ENCODE assay signal across 23 cellular contexts in the genomic region with DNA sequence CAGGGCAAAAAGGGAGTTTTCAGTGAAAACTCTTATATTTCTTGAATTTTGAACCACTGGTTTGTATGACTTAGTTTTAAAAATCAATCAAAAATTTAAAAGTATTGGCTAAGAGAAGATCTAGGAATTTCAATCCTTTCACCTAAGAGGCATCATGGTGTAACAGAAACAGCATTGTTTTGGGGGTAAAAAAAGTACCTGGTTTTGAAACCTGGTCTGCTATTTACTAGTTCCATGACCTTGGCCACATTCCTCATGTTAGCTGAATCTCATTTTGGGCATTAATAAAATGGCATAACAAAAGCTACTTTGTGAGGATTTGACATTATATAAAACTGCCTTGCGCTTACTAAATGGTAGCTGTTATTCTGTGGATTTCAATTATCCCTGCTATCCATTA.
"Had no signal": no experiment of that assay in that cellular context is flagged by ENCODE, and none has a peak within 500 bp of the region (broad histone marks: within the 10 kb centered on the region; RNA-seq: fewer than 3 reads in every experiment).

No MANE protein-coding gene starts in this region.

- DNase-seq: dermis blood vessel endothelial cell; dorsolateral prefrontal cortex; effector CD4-positive, alpha-beta T cell; effector memory CD4-positive, alpha-beta T cell; foreskin keratinocyte; heart left ventricle; hypothalamus; immature natural killer cell; islet precursor cell; kidney; kidney glomerular epithelial cell; left colon; left ventricle myocardium inferior; lower lobe of right lung; mesenchymal stem cell; mucosa of descending colon; naive B cell; naive thymus-derived CD8-positive, alpha-beta T cell had no signal

- H3K4me3 ChIP-seq: coronary artery, dorsolateral prefrontal cortex, esophagus muscularis mucosa, gastroesophageal sphincter, heart left ventricle, hepatocyte, left ventricle myocardium inferior, lower lobe of right lung, mucosa of descending colon had no signal

- ATAC-seq: foreskin keratinocyte; gastroesophageal sphincter; heart left ventricle; left colon; left lobe of liver; lower lobe of right lung; mucosa of descending colon; naive thymus-derived CD8-positive, alpha-beta T cell had no signal

- H3K79me2 ChIP-seq: hepatocyte had no signal

- H3K9me3 ChIP-seq: esophagus muscularis mucosa, gastroesophageal sphincter, heart left ventricle, left ventricle myocardium inferior, lower lobe of right lung, mucosa of descending colon had no signal

- H3K36me3 ChIP-seq: esophagus muscularis mucosa, gastroesophageal sphincter, heart left ventricle, left ventricle myocardium inferior, lower lobe of right lung had no signal

- H3K27me3 ChIP-seq: dorsolateral prefrontal cortex, esophagus muscularis mucosa, foreskin keratinocyte, gastroesophageal sphincter, heart left ventricle, hepatocyte had no signal

- H2AFZ ChIP-seq: hepatocyte had no signal

- H3K27ac ChIP-seq: coronary artery, dorsolateral prefrontal cortex, esophagus muscularis mucosa, foreskin keratinocyte, gastroesophageal sphincter, heart left ventricle, hepatocyte, left ventricle myocardium inferior, lower lobe of right lung had no signal

- H3K4me2 ChIP-seq: hepatocyte had no signal

- H3K4me1 ChIP-seq: esophagus muscularis mucosa, gastroesophageal sphincter, heart left ventricle, left ventricle myocardium inferior, lower lobe of right lung had no signal
